ENCODE assay signal across 20 cellular contexts in the genomic region with DNA sequence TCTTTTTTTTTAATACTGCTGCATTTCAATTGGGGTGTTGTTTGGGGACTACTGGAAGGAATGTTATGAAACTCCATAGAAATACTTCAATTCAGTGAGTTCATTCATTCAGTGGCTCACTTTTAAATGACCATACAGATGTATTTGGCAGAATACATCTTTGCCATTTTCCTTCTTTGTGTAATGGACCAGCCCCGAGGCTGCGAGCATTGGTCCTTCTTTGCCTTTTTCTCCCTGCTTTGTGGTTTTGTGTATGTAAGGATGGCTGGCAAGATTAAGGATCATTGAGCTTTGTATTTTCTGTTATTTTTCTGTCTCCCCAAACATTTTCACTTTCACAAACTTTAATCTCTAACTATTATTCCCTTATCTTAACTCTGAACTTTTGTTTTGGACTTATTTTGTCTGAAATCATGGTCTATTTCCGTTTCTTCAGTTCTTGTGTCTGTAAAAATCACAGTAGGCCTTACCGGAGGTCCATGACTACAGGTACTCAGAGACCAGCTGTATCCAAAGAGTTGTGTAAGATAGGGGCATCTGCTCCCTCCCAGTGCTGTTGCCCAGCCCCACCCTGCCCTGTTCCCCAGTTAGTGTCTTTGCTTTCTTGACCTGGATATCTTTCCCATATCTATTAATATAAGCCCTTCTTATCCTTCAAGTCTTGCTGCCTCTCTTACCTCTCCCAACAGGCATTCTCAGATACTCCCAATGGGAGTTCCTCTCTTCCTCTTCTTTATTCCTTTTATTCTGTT.
A peak's percentile ranks its signal among the peaks of the same experiment; 100 is the strongest.
DNase-seq lines count a peak whose midpoint lies in the region; ATAC-seq, FAIRE-seq and TF ChIP-seq lines count a peak whose summit lies in the region.
"Had no signal": no experiment of that assay in that cellular context is flagged by ENCODE, and none has a peak within 500 bp of the region (broad histone marks: within the 10 kb centered on the region; RNA-seq: fewer than 3 reads in every experiment).

No MANE protein-coding gene starts in this region.

- H3K79me2 ChIP-seq in astrocyte (ENCODE audit: insufficient read depth, low read length), result peaks cover 44% of the 10 kb centered on the region

- H3K4me2 ChIP-seq in astrocyte (ENCODE audit: low read length), result peak overlapping the region; percentile 87

- no peaks in the 10 kb centered on the region for H3K9me3 ChIP-seq in astrocyte (ENCODE audit: insufficient read depth, low read depth, low read length)
- no peaks in the 10 kb centered on the region for H3K9me3 ChIP-seq in gastroesophageal sphincter
- H3K9me3 ChIP-seq in sigmoid colon, result no peaks in the 10 kb centered on the region
- no peaks in the 10 kb centered on the region for H3K9me3 ChIP-seq in aorta (ENCODE audit: control insufficient read depth, low read length)
- H3K9me3 ChIP-seq: BLaER1 treated with 17β-estradiol and CSF1 and Interleukin-3, amounts not matched to agents 10 nM and 100 nM; left lung had no signal

- H3K36me3 ChIP-seq in astrocyte (ENCODE audit: insufficient read depth, low read length) (no peaks in the 10 kb centered on the region), gastroesophageal sphincter (no peaks in the 10 kb centered on the region), sigmoid colon (no peaks in the 10 kb centered on the region), aorta (ENCODE audit: control insufficient read depth in 1 of 2, insufficient read depth in 2 of 2, low read length in 1 of 2) (peaks cover 0 to 3% of the 10 kb centered on the region in 2 donors)
- H3K36me3 ChIP-seq: BLaER1 treated with 17β-estradiol and CSF1 and Interleukin-3, amounts not matched to agents 10 nM and 100 nM; left lung had no signal

- no peak for FAIRE-seq in astrocyte (lab: Jason Lieb, UNC)
- FAIRE-seq: frontal cortex, GM12878 had no signal

- H3K36me3 Mint-ChIP-seq in astrocyte (ENCODE audit: low read depth, unreplicated experiment), result no peaks in the 10 kb centered on the region
- no peaks in the 10 kb centered on the region for H3K36me3 Mint-ChIP-seq in activated naive CD4-positive, alpha-beta T cell treated with anti-CD3 and anti-CD28 coated beads for 36 hours (ENCODE audit: low read depth)

- peak overlapping the region; percentile 87 for H3K9ac ChIP-seq in astrocyte (ENCODE audit: low read length)
- H3K9ac ChIP-seq: BLaER1 treated with 17β-estradiol and CSF1 and Interleukin-3, amounts not matched to agents 10 nM and 100 nM had no signal

- H4K20me1 ChIP-seq in astrocyte (ENCODE audit: insufficient read depth, low read length), result no peaks in the 10 kb centered on the region
- H4K20me1 ChIP-seq: BLaER1 treated with 17β-estradiol and CSF1 and Interleukin-3, amounts not matched to agents 10 nM and 100 nM had no signal

- no peak for TF ChIP-seq CTCF in astrocyte (IDR thresholded peaks at IDR 0.05; ENCODE audit: insufficient read depth, low read depth, low read length)
- TF ChIP-seq CTCF in gastroesophageal sphincter (IDR thresholded peaks at IDR 0.05), result no peak
- no peak for TF ChIP-seq CTCF in sigmoid colon (IDR thresholded peaks at IDR 0.05)

- ATAC-seq in gastroesophageal sphincter (no peak), aorta (ENCODE audit: low FRiP score) (no peak)
- ATAC-seq: activated CD8-positive, alpha-beta T cell treated with anti-CD3 and anti-CD28 coated beads for 36 hours; GM12878; stimulated activated naive CD8-positive, alpha-beta T cell treated with anti-CD3 and anti-CD28 coated beads, Interleukin-15, Interleukin-2, amounts not matched to agents 100 U/mL and 50 U/mL, for 24 hours; T-helper 17 cell had no signal

- H3K4me1 ChIP-seq in astrocyte (ENCODE audit: insufficient read depth, low read length) (peaks cover 36% of the 10 kb centered on the region), gastroesophageal sphincter (peaks cover 18 to 73% (median 18%) of the 10 kb centered on the region in 3 donors), sigmoid colon (peaks cover 0 to 78% (median 53%) of the 10 kb centered on the region in 4 donors), aorta (ENCODE audit: control insufficient read depth in 1 of 2, insufficient read depth in 2 of 2, low read length in 2 of 2) (peaks cover 5 to 21% of the 10 kb centered on the region in 2 donors)

- TF ChIP-seq EP300 in gastroesophageal sphincter (IDR thresholded peaks at IDR 0.05) (no peak), sigmoid colon (IDR thresholded peaks at IDR 0.05) (no peak)

- intact Hi-C loops in sigmoid colon (cut with DNase I) (loop anchor here (5.0 kb wide), 1 partner anchor 60 kb away; no protein-coding TSS in a partner anchor), aorta (cut with DNase I) (loop anchor here in 1 of 2 donors (5.0 to 10.0 kb wide), 2 partner anchors 50 to 152 kb away; no protein-coding TSS in a partner anchor)
- intact Hi-C loops in activated naive CD4-positive, alpha-beta T cell treated with anti-CD3 and anti-CD28 coated beads for 36 hours (cut with micrococcal nuclease), result no loop called here

- no peaks in the 10 kb centered on the region for H3K27me3 ChIP-seq in astrocyte (ENCODE audit: insufficient read depth, low read length)
- H3K27me3 ChIP-seq in gastroesophageal sphincter, result no peaks in the 10 kb centered on the region
- H3K27me3 ChIP-seq in sigmoid colon, result no peaks in the 10 kb centered on the region
- no peaks in the 10 kb centered on the region for H3K27me3 ChIP-seq in aorta (ENCODE audit: control insufficient read depth in 1 of 2, insufficient read depth in 2 of 2, low read length in 1 of 2)
- H3K27me3 ChIP-seq: BLaER1 treated with 17β-estradiol and CSF1 and Interleukin-3, amounts not matched to agents 10 nM and 100 nM; left lung had no signal

- no peak overlapping the region for H3K4me3 Mint-ChIP-seq in astrocyte (ENCODE audit: unreplicated experiment)
- no peak overlapping the region for H3K4me3 Mint-ChIP-seq in activated naive CD4-positive, alpha-beta T cell treated with anti-CD3 and anti-CD28 coated beads for 36 hours
- H3K4me3 Mint-ChIP-seq: activated B cell treated with CpG ODN at 0.5 μM for 24 hours; activated CD8-positive, alpha-beta T cell treated with anti-CD3 and anti-CD28 coated beads for 36 hours; T-helper 17 cell had no signal

- H3K27ac ChIP-seq in astrocyte (ENCODE audit: low read depth, low read length) (no peak overlapping the region), gastroesophageal sphincter (peak overlapping the region; percentile 81 to 99 (median 90)), sigmoid colon (peak overlapping the region; percentile 80 to 96 (median 84)), aorta (ENCODE audit: low read depth in 1 of 2, low read length in 2 of 2) (peak overlapping the region; percentile 89 to 98)
- H3K27ac ChIP-seq: BLaER1 treated with 17β-estradiol and CSF1 and Interleukin-3, amounts not matched to agents 10 nM and 100 nM; left lung had no signal

- H2AFZ ChIP-seq in astrocyte (ENCODE audit: low read depth, low read length), result no peak overlapping the region

- peaks cover 2% of the 10 kb centered on the region for H3K9me3 Mint-ChIP-seq in astrocyte (ENCODE audit: unreplicated experiment)
- no peaks in the 10 kb centered on the region for H3K9me3 Mint-ChIP-seq in activated naive CD4-positive, alpha-beta T cell treated with anti-CD3 and anti-CD28 coated beads for 36 hours
- H3K9me3 Mint-ChIP-seq: activated B cell treated with CpG ODN at 0.5 μM for 24 hours; activated CD8-positive, alpha-beta T cell treated with anti-CD3 and anti-CD28 coated beads for 36 hours had no signal

- no peak overlapping the region for H3K4me3 ChIP-seq in astrocyte (ENCODE audit: insufficient read depth, low read depth, low read length)
- H3K4me3 ChIP-seq in gastroesophageal sphincter, result peak overlapping the region in 1 of 2 donors; percentile 44
- no peak overlapping the region for H3K4me3 ChIP-seq in sigmoid colon
- H3K4me3 ChIP-seq in aorta (ENCODE audit: low read length in 2 of 2), result peak overlapping the region; percentile 11 to 34
- H3K4me3 ChIP-seq: BLaER1 treated with 17β-estradiol and CSF1 and Interleukin-3, amounts not matched to agents 10 nM and 100 nM; GM12878; left lung had no signal

- peak overlapping the region; percentile 47 for H3K27ac Mint-ChIP-seq in astrocyte (ENCODE audit: unreplicated experiment)
- no peak overlapping the region for H3K27ac Mint-ChIP-seq in activated naive CD4-positive, alpha-beta T cell treated with anti-CD3 and anti-CD28 coated beads for 36 hours
- H3K27ac Mint-ChIP-seq: activated B cell treated with CpG ODN at 0.5 μM for 24 hours; activated CD8-positive, alpha-beta T cell treated with anti-CD3 and anti-CD28 coated beads for 36 hours; T-helper 17 cell had no signal

- TF ChIP-seq POLR2A in gastroesophageal sphincter (IDR thresholded peaks at IDR 0.05) (no peak), sigmoid colon (IDR thresholded peaks at IDR 0.05) (no peak)

- DNase-seq in astrocyte (ENCODE audit: low read depth) (no peak), sigmoid colon (no peak), aorta (no peak)
- DNase-seq in stimulated activated CD4-positive, alpha-beta T cell treated with anti-CD3 and anti-CD28 coated beads, Interleukin-4, amount 100 ng/mL, for 4 hours, result no peak
- no peak for DNase-seq in NK-92 treated with Interleukin-12 subunit alpha and Interleukin-12 subunit beta, amount 100 ng/mL, for 24 hours (lab: John Stamatoyannopoulos, UW)
- no peak for DNase-seq in activated naive CD4-positive, alpha-beta T cell treated with anti-CD3 and anti-CD28 coated beads for 36 hours
- DNase-seq: activated B cell treated with CpG ODN at 0.5 μM for 24 hours; activated CD8-positive, alpha-beta T cell treated with anti-CD3 and anti-CD28 coated beads for 36 hours; activated T-cell treated with anti-CD3 and anti-CD28 coated beads, Interleukin-2, amount 50 U/mL, for 48 hours; GDM1; left lung; NCI-H2029; SHP77; stimulated activated CD4-positive, alpha-beta T cell treated with anti-CD3 and anti-CD28 coated beads, Interleukin-15, amount 100 ng/mL, for 24 hours; stimulated activated naive CD8-positive, alpha-beta T cell treated with anti-CD3 and anti-CD28 coated beads, Interleukin-15, Interleukin-2, amounts not matched to agents 100 U/mL and 50 U/mL, for 24 hours; T-helper 17 cell had no signal

- CTCF ChIA-PET in activated naive CD4-positive, alpha-beta T cell treated with anti-CD3 and anti-CD28 coated beads for 36 hours (lab: Charles Lee), result no interaction called here

- 96 to 100% methylated on average over 2 to 4 of the region's 4 CpGs for WGBS in gastroesophageal sphincter (ENCODE audit: low coverage in 1 of 2), 2 donors
- 92 to 94% methylated on average over 4 of the region's 4 CpGs for WGBS in sigmoid colon, 2 donors
- 21 to 38% methylated on average over 4 of the region's 4 CpGs for WGBS in aorta, 2 donors

- peaks cover 33% of the 10 kb centered on the region for H3K4me1 Mint-ChIP-seq in astrocyte (ENCODE audit: low read depth, unreplicated experiment)
- H3K4me1 Mint-ChIP-seq in activated naive CD4-positive, alpha-beta T cell treated with anti-CD3 and anti-CD28 coated beads for 36 hours (ENCODE audit: low read depth), result no peaks in the 10 kb centered on the region
- H3K4me1 Mint-ChIP-seq: T-helper 17 cell had no signal

- no peaks in the 10 kb centered on the region for H3K27me3 Mint-ChIP-seq in astrocyte (ENCODE audit: low read depth, unreplicated experiment)
- no peaks in the 10 kb centered on the region for H3K27me3 Mint-ChIP-seq in activated naive CD4-positive, alpha-beta T cell treated with anti-CD3 and anti-CD28 coated beads for 36 hours (ENCODE audit: low read depth)
- H3K27me3 Mint-ChIP-seq: activated B cell treated with CpG ODN at 0.5 μM for 24 hours; activated CD8-positive, alpha-beta T cell treated with anti-CD3 and anti-CD28 coated beads for 36 hours had no signal

Comparison
In these comparisons a context has a peak if more than half of its experiments do, and no peak if none do; other contexts are left out.
1. H3K4me3 ChIP-seq: peak in aorta (2 of 2); none in astrocyte (single experiment) and sigmoid colon (0 of 4).